ENCODE assay signal across 1 cellular context in the genomic region with DNA sequence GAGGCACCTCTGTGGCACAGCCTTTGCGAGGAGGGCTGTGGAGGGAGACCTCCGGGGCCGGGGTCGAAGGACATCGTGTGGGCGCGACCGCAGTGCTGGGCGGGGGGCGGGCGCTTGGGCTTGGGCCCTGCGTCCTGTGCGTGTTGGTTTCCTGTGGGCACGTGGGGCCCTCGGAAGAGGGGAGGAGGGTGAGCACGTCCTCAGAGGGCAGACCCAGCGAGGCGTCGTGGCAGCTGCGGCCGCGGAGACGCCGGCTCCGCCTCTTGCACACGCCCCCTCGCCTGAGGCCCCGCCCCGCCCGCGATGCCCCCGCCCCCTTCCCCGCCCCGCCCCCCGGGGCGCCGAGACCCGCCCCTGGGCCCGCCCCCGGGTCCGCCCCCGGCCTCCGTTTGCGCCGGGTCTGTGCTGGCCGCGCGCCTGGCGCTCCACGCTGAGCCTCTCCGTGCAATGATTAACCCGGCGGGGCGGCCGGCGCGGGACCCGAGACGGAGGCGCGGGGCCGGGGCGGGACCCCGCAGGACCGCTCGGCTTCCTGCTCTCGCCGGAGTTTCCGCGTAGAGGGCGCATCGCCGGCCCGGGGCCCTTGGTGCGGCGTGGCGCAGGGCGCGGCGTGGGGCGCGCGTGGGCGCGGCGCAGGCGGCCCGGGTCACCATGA.
TF ChIP-seq lines count a peak whose summit lies in the region.

A gene with protein sequence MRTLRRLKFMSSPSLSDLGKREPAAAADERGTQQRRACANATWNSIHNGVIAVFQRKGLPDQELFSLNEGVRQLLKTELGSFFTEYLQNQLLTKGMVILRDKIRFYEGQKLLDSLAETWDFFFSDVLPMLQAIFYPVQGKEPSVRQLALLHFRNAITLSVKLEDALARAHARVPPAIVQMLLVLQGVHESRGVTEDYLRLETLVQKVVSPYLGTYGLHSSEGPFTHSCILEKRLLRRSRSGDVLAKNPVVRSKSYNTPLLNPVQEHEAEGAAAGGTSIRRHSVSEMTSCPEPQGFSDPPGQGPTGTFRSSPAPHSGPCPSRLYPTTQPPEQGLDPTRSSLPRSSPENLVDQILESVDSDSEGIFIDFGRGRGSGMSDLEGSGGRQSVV (plus strand): TSS at position 381 of the 655 bp plus-strand sequence. CDS start 271 bp downstream, at position 652.

TF ChIP-seq in GM12878, 131 proteins besides CTCF, POLR2A, EP300 and RAD21 (continued from another document):
- TF ChIP-seq, protein P1, sequence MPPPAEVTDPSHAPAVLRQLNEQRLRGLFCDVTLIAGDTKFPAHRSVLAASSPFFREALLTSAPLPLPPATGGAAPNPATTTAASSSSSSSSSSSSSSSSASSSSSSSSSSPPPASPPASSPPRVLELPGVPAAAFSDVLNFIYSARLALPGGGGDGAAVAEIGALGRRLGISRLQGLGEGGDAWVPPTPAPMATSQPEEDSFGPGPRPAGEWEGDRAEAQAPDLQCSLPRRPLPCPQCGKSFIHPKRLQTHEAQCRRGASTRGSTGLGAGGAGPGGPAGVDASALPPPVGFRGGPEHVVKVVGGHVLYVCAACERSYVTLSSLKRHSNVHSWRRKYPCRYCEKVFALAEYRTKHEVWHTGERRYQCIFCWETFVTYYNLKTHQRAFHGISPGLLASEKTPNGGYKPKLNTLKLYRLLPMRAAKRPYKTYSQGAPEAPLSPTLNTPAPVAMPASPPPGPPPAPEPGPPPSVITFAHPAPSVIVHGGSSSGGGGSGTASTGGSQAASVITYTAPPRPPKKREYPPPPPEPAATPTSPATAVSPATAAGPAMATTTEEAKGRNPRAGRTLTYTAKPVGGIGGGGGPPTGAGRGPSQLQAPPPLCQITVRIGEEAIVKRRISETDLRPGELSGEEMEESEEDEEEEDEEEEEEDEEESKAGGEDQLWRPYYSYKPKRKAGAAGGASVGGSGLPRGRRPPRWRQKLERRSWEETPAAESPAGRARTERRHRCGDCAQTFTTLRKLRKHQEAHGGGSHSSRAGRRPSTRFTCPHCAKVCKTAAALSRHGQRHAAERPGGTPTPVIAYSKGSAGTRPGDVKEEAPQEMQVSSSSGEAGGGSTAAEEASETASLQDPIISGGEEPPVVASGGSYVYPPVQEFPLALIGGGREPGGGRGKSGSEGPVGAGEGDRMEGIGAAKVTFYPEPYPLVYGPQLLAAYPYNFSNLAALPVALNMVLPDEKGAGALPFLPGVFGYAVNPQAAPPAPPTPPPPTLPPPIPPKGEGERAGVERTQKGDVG (CRISPR knock-in tag; IDR thresholded peaks at IDR 0.05), result no peak
- 0 out of 3 replicates have a peak, but pooled peaks of 1 of the 2 experiments have one; percentile 17 for TF ChIP-seq EGR1 (IDR thresholded peaks at IDR 0.05; ENCODE audit: borderline replicate concordance in 1 of 2, low read depth in 2 of 2, low read length in 2 of 2)
- TF ChIP-seq HDGF (IDR thresholded peaks at IDR 0.05), result peak; percentile 91; the same call in 1 of the 2 replicates
- no peak for TF ChIP-seq NRF1 (conservative IDR thresholded peaks at IDR 0.05; ENCODE audit: low read depth, low read length)
- peak; percentile 71; the same call in 1 of the 2 replicates for TF ChIP-seq RAD51 (IDR thresholded peaks at IDR 0.05)
- peak; percentile 56; the same call in 1 of the 2 replicates for TF ChIP-seq SMARCA5 (IDR thresholded peaks at IDR 0.05)
- peak; percentile 64; the same call in 1 of the 2 replicates for TF ChIP-seq DPF2 (IDR thresholded peaks at IDR 0.05)
- TF ChIP-seq, protein P2, sequence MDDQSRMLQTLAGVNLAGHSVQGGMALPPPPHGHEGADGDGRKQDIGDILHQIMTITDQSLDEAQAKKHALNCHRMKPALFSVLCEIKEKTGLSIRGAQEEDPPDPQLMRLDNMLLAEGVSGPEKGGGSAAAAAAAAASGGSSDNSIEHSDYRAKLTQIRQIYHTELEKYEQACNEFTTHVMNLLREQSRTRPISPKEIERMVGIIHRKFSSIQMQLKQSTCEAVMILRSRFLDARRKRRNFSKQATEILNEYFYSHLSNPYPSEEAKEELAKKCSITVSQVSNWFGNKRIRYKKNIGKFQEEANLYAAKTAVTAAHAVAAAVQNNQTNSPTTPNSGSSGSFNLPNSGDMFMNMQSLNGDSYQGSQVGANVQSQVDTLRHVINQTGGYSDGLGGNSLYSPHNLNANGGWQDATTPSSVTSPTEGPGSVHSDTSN (IDR thresholded peaks at IDR 0.05; ENCODE audit: insufficient replicate concordance, low read depth, low read length), result no peak
- TF ChIP-seq ZZZ3 (IDR thresholded peaks at IDR 0.05; ENCODE audit: control insufficient read depth, insufficient read length, low read depth), result no peak
- TF ChIP-seq, protein P3, sequence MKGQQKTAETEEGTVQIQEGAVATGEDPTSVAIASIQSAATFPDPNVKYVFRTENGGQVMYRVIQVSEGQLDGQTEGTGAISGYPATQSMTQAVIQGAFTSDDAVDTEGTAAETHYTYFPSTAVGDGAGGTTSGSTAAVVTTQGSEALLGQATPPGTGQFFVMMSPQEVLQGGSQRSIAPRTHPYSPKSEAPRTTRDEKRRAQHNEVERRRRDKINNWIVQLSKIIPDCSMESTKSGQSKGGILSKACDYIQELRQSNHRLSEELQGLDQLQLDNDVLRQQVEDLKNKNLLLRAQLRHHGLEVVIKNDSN (IDR thresholded peaks at IDR 0.05; ENCODE audit: borderline replicate concordance, extremely low read length, insufficient read depth, low read depth, low read length), result peak; percentile 69
- TF ChIP-seq BHLHE40 (IDR thresholded peaks at IDR 0.05; ENCODE audit: borderline replicate concordance in 1 of 2, low read depth in 2 of 2, low read length in 1 of 2), result peak; percentile 80 to 94; a peak in 3 of 4 replicates
- TF ChIP-seq KLF5 (IDR thresholded peaks at IDR 0.05; ENCODE audit: partially characterized antibody), result peak; percentile 28
